Comparison of ENCODE assay signal across 21 cellular contexts in genomic region chr12:54502485-54502884, GRCh38.
DNase-seq lines count a peak whose midpoint lies in the region; ATAC-seq and TF ChIP-seq lines count a peak whose summit lies in the region.
"Had no signal": no experiment of that assay in that cellular context is flagged by ENCODE, and none has a peak within 500 bp of the region (broad histone marks: within the 10 kb centered on the region; RNA-seq: fewer than 3 reads in every experiment).

No MANE protein-coding gene starts in this region.

- no peak for TF ChIP-seq CTCF in Loucy (conservative IDR thresholded peaks at IDR 0.05; ENCODE audit: low read length)

- H3K9me2 ChIP-seq in Loucy (replicated peaks; ENCODE audit: low read depth, low read length) = no peaks in the 10 kb centered on the region

- no peak for ATAC-seq in stimulated activated naive CD8-positive, alpha-beta T cell treated with anti-CD3 and anti-CD28 coated beads, Interleukin-15, amount 100 ng/mL, for 72 hours
- ATAC-seq in central memory CD8-positive, alpha-beta T cell (replicated peaks; ENCODE audit: extremely low read depth, poor library complexity, severe bottlenecking) = no peak
- ATAC-seq in stimulated activated naive B cell treated with anti-CD40 and anti-IgM and Interleukin-4, amounts not matched to agents 10 μg/mL and 1 μg/mL and 100 μg/mL, for 72 hours (replicated peaks) = no peak
- ATAC-seq in SK-N-SH treated with all-trans-retinoic acid at 6 μM for 48 hours (no peak), HG03139 (IDR thresholded peaks at IDR 0.05; ENCODE audit: unreplicated experiment) (no peak)
- ATAC-seq: gastroesophageal sphincter, GM23338 had no signal

- H3K9ac ChIP-seq in Loucy (ENCODE audit: low read depth, low read length, poor library complexity, severe bottlenecking) = peak overlapping the region; percentile 81

- peak overlapping the region; percentile 57 for H3K4me3 Mint-ChIP-seq in stimulated activated naive CD8-positive, alpha-beta T cell treated with anti-CD3 and anti-CD28 coated beads, Interleukin-15, Interleukin-2, amounts not matched to agents 100 ng/mL and 50 ng/mL, for 24 hours
- peak overlapping the region in 1 of 2 donors; percentile 31 for H3K4me3 Mint-ChIP-seq in stimulated activated naive CD8-positive, alpha-beta T cell treated with anti-CD3 and anti-CD28 coated beads, Interleukin-15, amount 100 ng/mL, for 72 hours
- H3K4me3 Mint-ChIP-seq in central memory CD8-positive, alpha-beta T cell = peak overlapping the region; percentile 40
- no peak overlapping the region for H3K4me3 Mint-ChIP-seq in stimulated activated naive B cell treated with anti-CD40 and anti-IgM and Interleukin-4, amounts not matched to agents 10 μg/mL and 1 μg/mL and 100 μg/mL, for 72 hours
- H3K4me3 Mint-ChIP-seq: activated B cell treated with CpG ODN at 0.5 μM for 24 hours, GM23338, nephron had no signal

- no peaks in the 10 kb centered on the region for H3K27me3 ChIP-seq in Loucy (ENCODE audit: insufficient read depth, low read length, poor library complexity, severe bottlenecking)
- H3K27me3 ChIP-seq: breast epithelium, gastroesophageal sphincter, upper lobe of left lung had no signal

- H3K4me2 ChIP-seq in Loucy (ENCODE audit: low read depth, low read length, poor library complexity, severe bottlenecking) = peak overlapping the region; percentile 96
- H3K4me2 ChIP-seq: GM23338 had no signal

- no peaks in the 10 kb centered on the region for H3K9me3 ChIP-seq in Loucy (ENCODE audit: insufficient read depth, low read depth, low read length)
- H3K9me3 ChIP-seq: breast epithelium, gastroesophageal sphincter, stomach, upper lobe of left lung had no signal

- no peaks in the 10 kb centered on the region for H3K9me3 Mint-ChIP-seq in stimulated activated naive CD8-positive, alpha-beta T cell treated with anti-CD3 and anti-CD28 coated beads, Interleukin-15, Interleukin-2, amounts not matched to agents 100 ng/mL and 50 ng/mL, for 24 hours
- H3K9me3 Mint-ChIP-seq in stimulated activated naive CD8-positive, alpha-beta T cell treated with anti-CD3 and anti-CD28 coated beads, Interleukin-15, amount 100 ng/mL, for 72 hours = no peaks in the 10 kb centered on the region
- no peaks in the 10 kb centered on the region for H3K9me3 Mint-ChIP-seq in central memory CD8-positive, alpha-beta T cell
- no peaks in the 10 kb centered on the region for H3K9me3 Mint-ChIP-seq in stimulated activated naive B cell treated with anti-CD40 and anti-IgM and Interleukin-4, amounts not matched to agents 10 μg/mL and 1 μg/mL and 100 μg/mL, for 72 hours
- H3K9me3 Mint-ChIP-seq: activated B cell treated with CpG ODN at 0.5 μM for 24 hours, GM23338, nephron had no signal

- peaks cover 51% of the 10 kb centered on the region for H3K4me1 ChIP-seq in Loucy (ENCODE audit: insufficient read depth, low read length, poor library complexity, severe bottlenecking)
- H3K4me1 ChIP-seq: breast epithelium, gastroesophageal sphincter, stomach had no signal

- no peak for DNase-seq in stimulated activated naive CD8-positive, alpha-beta T cell treated with anti-CD3 and anti-CD28 coated beads, Interleukin-15, amount 100 ng/mL, for 72 hours
- no peak for DNase-seq in central memory CD8-positive, alpha-beta T cell (ENCODE audit: low spot score in 2 of 2)
- no peak for DNase-seq in stimulated activated naive B cell treated with anti-CD40 and anti-IgM and Interleukin-4, amounts not matched to agents 10 μg/mL and 1 μg/mL and 100 μg/mL, for 72 hours
- DNase-seq in activated CD4-positive, CD25-positive, alpha-beta regulatory T cell (lab: John Stamatoyannopoulos, UW) = no peak
- DNase-seq: activated B cell treated with CpG ODN at 0.5 μM for 24 hours; activated CD8-positive, alpha-beta memory T cell treated with anti-CD3 and anti-CD28 coated beads, Interleukin-2, amount 50 U/mL, for 4 hours; GF-D8; kidney glomerular epithelial cell; OCI-M1; posterior cingulate gyrus; SHP77; stomach; upper lobe of left lung had no signal

- H3K36me3 Mint-ChIP-seq in stimulated activated naive CD8-positive, alpha-beta T cell treated with anti-CD3 and anti-CD28 coated beads, Interleukin-15, Interleukin-2, amounts not matched to agents 100 ng/mL and 50 ng/mL, for 24 hours (ENCODE audit: low read depth) = peaks cover 44% of the 10 kb centered on the region
- peaks cover 56% of the 10 kb centered on the region for H3K36me3 Mint-ChIP-seq in central memory CD8-positive, alpha-beta T cell (ENCODE audit: insufficient read depth)
- peaks cover 42 to 44% of the 10 kb centered on the region in 2 donors for H3K36me3 Mint-ChIP-seq in stimulated activated naive B cell treated with anti-CD40 and anti-IgM and Interleukin-4, amounts not matched to agents 10 μg/mL and 1 μg/mL and 100 μg/mL, for 72 hours

- H3K79me2 ChIP-seq in Loucy (ENCODE audit: insufficient read depth, low read length) = peaks cover 89% of the 10 kb centered on the region

- peaks cover 9% of the 10 kb centered on the region for H3F3A ChIP-seq in Loucy (ENCODE audit: low read depth)

- peaks cover 20% of the 10 kb centered on the region; the same call in 1 of the 2 replicates for H3K36me3 ChIP-seq in Loucy (ENCODE audit: insufficient read depth, low read length)
- H3K36me3 ChIP-seq: breast epithelium, gastroesophageal sphincter, upper lobe of left lung had no signal

- H4K20me1 ChIP-seq in Loucy (ENCODE audit: insufficient read depth, low read length, poor library complexity, severe bottlenecking) = peaks cover 76% of the 10 kb centered on the region

- H2AFZ ChIP-seq in Loucy (ENCODE audit: low read length) = no peak overlapping the region
- H2AFZ ChIP-seq: GM23338 had no signal

- no peaks in the 10 kb centered on the region for H3K27me3 Mint-ChIP-seq in stimulated activated naive CD8-positive, alpha-beta T cell treated with anti-CD3 and anti-CD28 coated beads, Interleukin-15, Interleukin-2, amounts not matched to agents 100 ng/mL and 50 ng/mL, for 24 hours
- no peaks in the 10 kb centered on the region for H3K27me3 Mint-ChIP-seq in stimulated activated naive CD8-positive, alpha-beta T cell treated with anti-CD3 and anti-CD28 coated beads, Interleukin-15, amount 100 ng/mL, for 72 hours
- H3K27me3 Mint-ChIP-seq in central memory CD8-positive, alpha-beta T cell = no peaks in the 10 kb centered on the region
- no peaks in the 10 kb centered on the region for H3K27me3 Mint-ChIP-seq in stimulated activated naive B cell treated with anti-CD40 and anti-IgM and Interleukin-4, amounts not matched to agents 10 μg/mL and 1 μg/mL and 100 μg/mL, for 72 hours
- H3K27me3 Mint-ChIP-seq: activated B cell treated with CpG ODN at 0.5 μM for 24 hours had no signal

- H3K4me3 ChIP-seq in Loucy (ENCODE audit: low read length, poor library complexity, severe bottlenecking) = peak overlapping the region; percentile 91
- H3K4me3 ChIP-seq: breast epithelium, gastroesophageal sphincter, GM23338, stomach, upper lobe of left lung had no signal

- H3K4me1 Mint-ChIP-seq in stimulated activated naive CD8-positive, alpha-beta T cell treated with anti-CD3 and anti-CD28 coated beads, Interleukin-15, Interleukin-2, amounts not matched to agents 100 ng/mL and 50 ng/mL, for 24 hours (ENCODE audit: low read depth) = peaks cover 62% of the 10 kb centered on the region
- peaks cover 62% of the 10 kb centered on the region for H3K4me1 Mint-ChIP-seq in stimulated activated naive CD8-positive, alpha-beta T cell treated with anti-CD3 and anti-CD28 coated beads, Interleukin-15, amount 100 ng/mL, for 72 hours
- peaks cover 71% of the 10 kb centered on the region for H3K4me1 Mint-ChIP-seq in central memory CD8-positive, alpha-beta T cell
- peaks cover 35 to 61% of the 10 kb centered on the region in 2 donors for H3K4me1 Mint-ChIP-seq in stimulated activated naive B cell treated with anti-CD40 and anti-IgM and Interleukin-4, amounts not matched to agents 10 μg/mL and 1 μg/mL and 100 μg/mL, for 72 hours
- H3K4me1 Mint-ChIP-seq: nephron had no signal

- peak overlapping the region; percentile 73 for H3K27ac Mint-ChIP-seq in stimulated activated naive CD8-positive, alpha-beta T cell treated with anti-CD3 and anti-CD28 coated beads, Interleukin-15, Interleukin-2, amounts not matched to agents 100 ng/mL and 50 ng/mL, for 24 hours
- H3K27ac Mint-ChIP-seq in stimulated activated naive CD8-positive, alpha-beta T cell treated with anti-CD3 and anti-CD28 coated beads, Interleukin-15, amount 100 ng/mL, for 72 hours = no peak overlapping the region
- H3K27ac Mint-ChIP-seq in central memory CD8-positive, alpha-beta T cell (ENCODE audit: low read depth) = peak overlapping the region; percentile 20
- H3K27ac Mint-ChIP-seq in stimulated activated naive B cell treated with anti-CD40 and anti-IgM and Interleukin-4, amounts not matched to agents 10 μg/mL and 1 μg/mL and 100 μg/mL, for 72 hours = peak overlapping the region; percentile 62
- H3K27ac Mint-ChIP-seq: activated B cell treated with CpG ODN at 0.5 μM for 24 hours, GM23338, nephron had no signal

TF ChIP-seq in SK-N-SH treated with all-trans-retinoic acid at 6 μM for 48 hours, 23 proteins besides CTCF, POLR2A, EP300 and RAD21 (continues in another document):
- TF ChIP-seq POU6F1 (CRISPR knock-in tag; IDR thresholded peaks at IDR 0.05; ENCODE audit: borderline replicate concordance, low read depth) (no peak), ZFP3 (CRISPR knock-in tag; IDR thresholded peaks at IDR 0.05) (no peak), OSR1 (CRISPR knock-in tag; IDR thresholded peaks at IDR 0.05) (no peak), ZNF8 (CRISPR knock-in tag; IDR thresholded peaks at IDR 0.05) (no peak), PPARA (CRISPR knock-in tag; IDR thresholded peaks at IDR 0.05; ENCODE audit: borderline replicate concordance) (no peak)

Comparison
In these comparisons a context has a peak if more than half of its experiments do, and no peak if none do; other contexts are left out.
1. H3K27ac Mint-ChIP-seq: peak in stimulated activated naive CD8-positive, alpha-beta T cell treated with anti-CD3 and anti-CD28 coated beads, Interleukin-15, Interleukin-2, amounts not matched to agents 100 ng/mL and 50 ng/mL, for 24 hours (single experiment), central memory CD8-positive, alpha-beta T cell (single experiment) and stimulated activated naive B cell treated with anti-CD40 and anti-IgM and Interleukin-4, amounts not matched to agents 10 μg/mL and 1 μg/mL and 100 μg/mL, for 72 hours (single experiment); none in stimulated activated naive CD8-positive, alpha-beta T cell treated with anti-CD3 and anti-CD28 coated beads, Interleukin-15, amount 100 ng/mL, for 72 hours (0 of 2).
2. H3K4me3 Mint-ChIP-seq: peak in stimulated activated naive CD8-positive, alpha-beta T cell treated with anti-CD3 and anti-CD28 coated beads, Interleukin-15, Interleukin-2, amounts not matched to agents 100 ng/mL and 50 ng/mL, for 24 hours (single experiment) and central memory CD8-positive, alpha-beta T cell (single experiment); none in stimulated activated naive B cell treated with anti-CD40 and anti-IgM and Interleukin-4, amounts not matched to agents 10 μg/mL and 1 μg/mL and 100 μg/mL, for 72 hours (0 of 2).